In genomic region chr20:1830240-1830639, GRCh38 we compare ENCODE assay signal across 10 cellular contexts.
DNase-seq lines count a peak whose midpoint lies in the region; ATAC-seq and TF ChIP-seq lines count a peak whose summit lies in the region.
"Had no signal": no experiment of that assay in that cellular context is flagged by ENCODE, and none has a peak within 500 bp of the region (broad histone marks: within the 10 kb centered on the region; RNA-seq: fewer than 3 reads in every experiment).

No MANE protein-coding gene starts in this region.

- in situ Hi-C loops in GM23248 (cut with MboI), result no loop called here

- DNase-seq in GM23248, result peak; percentile 100
- DNase-seq in WERI-Rb-1, result peak; percentile 62
- DNase-seq in heart left ventricle, result peak; percentile 80 to 93 (median 86)
- DNase-seq in retinal pigment epithelial cell (ENCODE audit: low read depth), result peak; percentile 94
- DNase-seq in activated CD4-positive, alpha-beta T cell treated with anti-CD3 and anti-CD28 coated beads, Interleukin-2, amount 50 U/mL, for 48 hours, result no peak
- DNase-seq in activated gamma-delta T cell (lab: John Stamatoyannopoulos, UW), result no peak
- no peak for DNase-seq in NCI-H2196 treated with DMSO at 0.1 percent for 48 hours (lab: John Stamatoyannopoulos, UW; ENCODE audit: unreplicated experiment)
- DNase-seq in DMS114 treated with DMSO at 0.1 percent for 48 hours (lab: John Stamatoyannopoulos, UW; ENCODE audit: unreplicated experiment), result no peak
- DNase-seq: stimulated activated naive CD8-positive, alpha-beta T cell treated with anti-CD3 and anti-CD28 coated beads, Interleukin-15, amount 100 ng/mL, for 72 hours had no signal

- H3K4me1 ChIP-seq in GM23248 (ENCODE audit: insufficient read depth), result peaks cover 44% of the 10 kb centered on the region
- H3K4me1 ChIP-seq in heart left ventricle, result peaks cover 0 to 64% (median 28%) of the 10 kb centered on the region in 12 donors

- no peaks in the 10 kb centered on the region for H3K27me3 ChIP-seq in GM23248 (replicated peaks; ENCODE audit: insufficient read depth)
- H3K27me3 ChIP-seq in WERI-Rb-1 (ENCODE audit: insufficient read depth, low read depth, severe bottlenecking), result no peaks in the 10 kb centered on the region
- H3K27me3 ChIP-seq in heart left ventricle, result no peaks in the 10 kb centered on the region

- H3K27ac ChIP-seq in GM23248 (peak overlapping the region; percentile 72), WERI-Rb-1 (no peak overlapping the region), heart left ventricle (peak overlapping the region in 11 of 12 donors; percentile 1 to 89 (median 64))

- intact Hi-C loops in heart left ventricle (cut with DNase I), result no loop called here

- no peak for TF ChIP-seq POLR2A in heart left ventricle (IDR thresholded peaks at IDR 0.05)

- H3K36me3 ChIP-seq in GM23248 (ENCODE audit: low read depth) (no peaks in the 10 kb centered on the region), WERI-Rb-1 (no peaks in the 10 kb centered on the region), heart left ventricle (no peaks in the 10 kb centered on the region)

- H3K79me2 ChIP-seq in GM23248 (ENCODE audit: insufficient read depth), result no peaks in the 10 kb centered on the region

- peak; percentile 79 to 94 (median 92) for ATAC-seq in heart left ventricle
- ATAC-seq: natural killer cell treated with Interleukin-12 subunit alpha and Interleukin-12 subunit beta and Interleukin-15 and Interleukin-18, amount 100 ng/mL, for 72 hours; stimulated activated naive CD8-positive, alpha-beta T cell treated with anti-CD3 and anti-CD28 coated beads, Interleukin-15, amount 100 ng/mL, for 72 hours had no signal

- H3K4me3 ChIP-seq in GM23248 (no peak overlapping the region), WERI-Rb-1 (ENCODE audit: low read depth, low read length) (no peak overlapping the region), heart left ventricle (no peak overlapping the region), retinal pigment epithelial cell (ENCODE audit: low read length) (no peak overlapping the region)

- no peaks in the 10 kb centered on the region for H4K20me1 ChIP-seq in GM23248 (ENCODE audit: insufficient read depth)

- H3K9ac ChIP-seq in GM23248, result peak overlapping the region; percentile 29

- no peak for TF ChIP-seq CTCF in WERI-Rb-1 (IDR thresholded peaks at IDR 0.05; ENCODE audit: low read depth, low read length)
- no peak for TF ChIP-seq CTCF in heart left ventricle (IDR thresholded peaks at IDR 0.05)
- no peak for TF ChIP-seq CTCF in retinal pigment epithelial cell (conservative IDR thresholded peaks at IDR 0.05; ENCODE audit: low read depth, low read length)

- 0 to 3% methylated on average over 7 of the region's 7 CpGs for WGBS in GM23248 (ENCODE audit: low coverage in 1 of 2, low lambda C conversion rate in 2 of 2, missing lambda C conversion rate in 2 of 2), 2 experiments
- WGBS in heart left ventricle, 4 donors, result 15 to 27% (median 22%) methylated on average over 5 to 7 of the region's 7 CpGs

- H3K4me2 ChIP-seq in GM23248 (ENCODE audit: unreplicated experiment), result peak overlapping the region; percentile 41

- H3F3A ChIP-seq in GM23248 (ENCODE audit: insufficient read depth), result peaks cover 8% of the 10 kb centered on the region; the same call in 1 of the 2 replicates

- H2AFZ ChIP-seq in GM23248, result no peak overlapping the region

- H3K9me3 ChIP-seq in GM23248 (ENCODE audit: low read depth) (no peaks in the 10 kb centered on the region), WERI-Rb-1 (ENCODE audit: severe bottlenecking) (no peaks in the 10 kb centered on the region), heart left ventricle (no peaks in the 10 kb centered on the region)

- no peaks in the 10 kb centered on the region for H3K9me2 ChIP-seq in GM23248 (ENCODE audit: insufficient read depth)

Comparison
In these comparisons a context has a peak if more than half of its experiments do, and no peak if none do; other contexts are left out.
1. DNase-seq: peak in GM23248 (single experiment), WERI-Rb-1 (single experiment), heart left ventricle (5 of 5) and retinal pigment epithelial cell (single experiment); none in activated CD4-positive, alpha-beta T cell treated with anti-CD3 and anti-CD28 coated beads, Interleukin-2, amount 50 U/mL, for 48 hours (0 of 2), activated gamma-delta T cell (single experiment), NCI-H2196 treated with DMSO at 0.1 percent for 48 hours (single experiment) and DMS114 treated with DMSO at 0.1 percent for 48 hours (single experiment).